1 cellular context compared by ENCODE assay signal in genomic region chr13:108915634-108916497, GRCh38.
TF ChIP-seq lines count a peak whose summit lies in the region.

No MANE protein-coding gene starts in this region.

TF ChIP-seq in H1, 55 proteins besides CTCF, POLR2A, EP300 and RAD21 (continued from another document):
- TF ChIP-seq, protein P1, sequence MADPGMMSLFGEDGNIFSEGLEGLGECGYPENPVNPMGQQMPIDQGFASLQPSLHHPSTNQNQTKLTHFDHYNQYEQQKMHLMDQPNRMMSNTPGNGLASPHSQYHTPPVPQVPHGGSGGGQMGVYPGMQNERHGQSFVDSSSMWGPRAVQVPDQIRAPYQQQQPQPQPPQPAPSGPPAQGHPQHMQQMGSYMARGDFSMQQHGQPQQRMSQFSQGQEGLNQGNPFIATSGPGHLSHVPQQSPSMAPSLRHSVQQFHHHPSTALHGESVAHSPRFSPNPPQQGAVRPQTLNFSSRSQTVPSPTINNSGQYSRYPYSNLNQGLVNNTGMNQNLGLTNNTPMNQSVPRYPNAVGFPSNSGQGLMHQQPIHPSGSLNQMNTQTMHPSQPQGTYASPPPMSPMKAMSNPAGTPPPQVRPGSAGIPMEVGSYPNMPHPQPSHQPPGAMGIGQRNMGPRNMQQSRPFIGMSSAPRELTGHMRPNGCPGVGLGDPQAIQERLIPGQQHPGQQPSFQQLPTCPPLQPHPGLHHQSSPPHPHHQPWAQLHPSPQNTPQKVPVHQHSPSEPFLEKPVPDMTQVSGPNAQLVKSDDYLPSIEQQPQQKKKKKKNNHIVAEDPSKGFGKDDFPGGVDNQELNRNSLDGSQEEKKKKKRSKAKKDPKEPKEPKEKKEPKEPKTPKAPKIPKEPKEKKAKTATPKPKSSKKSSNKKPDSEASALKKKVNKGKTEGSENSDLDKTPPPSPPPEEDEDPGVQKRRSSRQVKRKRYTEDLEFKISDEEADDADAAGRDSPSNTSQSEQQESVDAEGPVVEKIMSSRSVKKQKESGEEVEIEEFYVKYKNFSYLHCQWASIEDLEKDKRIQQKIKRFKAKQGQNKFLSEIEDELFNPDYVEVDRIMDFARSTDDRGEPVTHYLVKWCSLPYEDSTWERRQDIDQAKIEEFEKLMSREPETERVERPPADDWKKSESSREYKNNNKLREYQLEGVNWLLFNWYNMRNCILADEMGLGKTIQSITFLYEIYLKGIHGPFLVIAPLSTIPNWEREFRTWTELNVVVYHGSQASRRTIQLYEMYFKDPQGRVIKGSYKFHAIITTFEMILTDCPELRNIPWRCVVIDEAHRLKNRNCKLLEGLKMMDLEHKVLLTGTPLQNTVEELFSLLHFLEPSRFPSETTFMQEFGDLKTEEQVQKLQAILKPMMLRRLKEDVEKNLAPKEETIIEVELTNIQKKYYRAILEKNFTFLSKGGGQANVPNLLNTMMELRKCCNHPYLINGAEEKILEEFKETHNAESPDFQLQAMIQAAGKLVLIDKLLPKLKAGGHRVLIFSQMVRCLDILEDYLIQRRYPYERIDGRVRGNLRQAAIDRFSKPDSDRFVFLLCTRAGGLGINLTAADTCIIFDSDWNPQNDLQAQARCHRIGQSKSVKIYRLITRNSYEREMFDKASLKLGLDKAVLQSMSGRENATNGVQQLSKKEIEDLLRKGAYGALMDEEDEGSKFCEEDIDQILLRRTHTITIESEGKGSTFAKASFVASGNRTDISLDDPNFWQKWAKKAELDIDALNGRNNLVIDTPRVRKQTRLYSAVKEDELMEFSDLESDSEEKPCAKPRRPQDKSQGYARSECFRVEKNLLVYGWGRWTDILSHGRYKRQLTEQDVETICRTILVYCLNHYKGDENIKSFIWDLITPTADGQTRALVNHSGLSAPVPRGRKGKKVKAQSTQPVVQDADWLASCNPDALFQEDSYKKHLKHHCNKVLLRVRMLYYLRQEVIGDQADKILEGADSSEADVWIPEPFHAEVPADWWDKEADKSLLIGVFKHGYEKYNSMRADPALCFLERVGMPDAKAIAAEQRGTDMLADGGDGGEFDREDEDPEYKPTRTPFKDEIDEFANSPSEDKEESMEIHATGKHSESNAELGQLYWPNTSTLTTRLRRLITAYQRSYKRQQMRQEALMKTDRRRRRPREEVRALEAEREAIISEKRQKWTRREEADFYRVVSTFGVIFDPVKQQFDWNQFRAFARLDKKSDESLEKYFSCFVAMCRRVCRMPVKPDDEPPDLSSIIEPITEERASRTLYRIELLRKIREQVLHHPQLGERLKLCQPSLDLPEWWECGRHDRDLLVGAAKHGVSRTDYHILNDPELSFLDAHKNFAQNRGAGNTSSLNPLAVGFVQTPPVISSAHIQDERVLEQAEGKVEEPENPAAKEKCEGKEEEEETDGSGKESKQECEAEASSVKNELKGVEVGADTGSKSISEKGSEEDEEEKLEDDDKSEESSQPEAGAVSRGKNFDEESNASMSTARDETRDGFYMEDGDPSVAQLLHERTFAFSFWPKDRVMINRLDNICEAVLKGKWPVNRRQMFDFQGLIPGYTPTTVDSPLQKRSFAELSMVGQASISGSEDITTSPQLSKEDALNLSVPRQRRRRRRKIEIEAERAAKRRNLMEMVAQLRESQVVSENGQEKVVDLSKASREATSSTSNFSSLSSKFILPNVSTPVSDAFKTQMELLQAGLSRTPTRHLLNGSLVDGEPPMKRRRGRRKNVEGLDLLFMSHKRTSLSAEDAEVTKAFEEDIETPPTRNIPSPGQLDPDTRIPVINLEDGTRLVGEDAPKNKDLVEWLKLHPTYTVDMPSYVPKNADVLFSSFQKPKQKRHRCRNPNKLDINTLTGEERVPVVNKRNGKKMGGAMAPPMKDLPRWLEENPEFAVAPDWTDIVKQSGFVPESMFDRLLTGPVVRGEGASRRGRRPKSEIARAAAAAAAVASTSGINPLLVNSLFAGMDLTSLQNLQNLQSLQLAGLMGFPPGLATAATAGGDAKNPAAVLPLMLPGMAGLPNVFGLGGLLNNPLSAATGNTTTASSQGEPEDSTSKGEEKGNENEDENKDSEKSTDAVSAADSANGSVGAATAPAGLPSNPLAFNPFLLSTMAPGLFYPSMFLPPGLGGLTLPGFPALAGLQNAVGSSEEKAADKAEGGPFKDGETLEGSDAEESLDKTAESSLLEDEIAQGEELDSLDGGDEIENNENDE (IDR thresholded peaks at IDR 0.05; ENCODE audit: insufficient replicate concordance, low read length) = no peak
- TF ChIP-seq SP4 (IDR thresholded peaks at IDR 0.05; ENCODE audit: low read length) (no peak), CBX8 (IDR thresholded peaks at IDR 0.05; ENCODE audit: borderline replicate concordance, low read depth, low read length) (no peak), EGR1 (IDR thresholded peaks at IDR 0.05; ENCODE audit: borderline replicate concordance, low read depth, low read length) (no peak), RFX5 (IDR thresholded peaks at IDR 0.05; ENCODE audit: borderline replicate concordance, low read depth, low read length) (no peak), CREB1 (IDR thresholded peaks at IDR 0.05) (no peak), POLR2AphosphoS5 (IDR thresholded peaks at IDR 0.05; ENCODE audit: low read depth, low read length) (no peak), ATF2 (IDR thresholded peaks at IDR 0.05; ENCODE audit: low read length) (no peak), GABPA (IDR thresholded peaks at IDR 0.05; ENCODE audit: borderline replicate concordance, insufficient read depth, low read length) (no peak), TAF1 (IDR thresholded peaks at IDR 0.05; ENCODE audit: low read depth, low read length) (no peak), TAF7 (optimal IDR thresholded peaks at IDR 0.05; ENCODE audit: borderline replicate concordance, low read depth, low read length) (no peak), BACH1 (IDR thresholded peaks at IDR 0.05; ENCODE audit: low read length) (peak; percentile 90), ZNF274 (IDR thresholded peaks at IDR 0.05; ENCODE audit: borderline replicate concordance, extremely low read depth, low read length) (no peak), FOSL1 (IDR thresholded peaks at IDR 0.05; ENCODE audit: insufficient read depth, low read depth, low read length) (no peak), KDM1A (IDR thresholded peaks at IDR 0.05; ENCODE audit: borderline replicate concordance, low read length) (no peak), KDM5A (IDR thresholded peaks at IDR 0.05; ENCODE audit: low read length) (no peak), RXRA (IDR thresholded peaks at IDR 0.05; ENCODE audit: insufficient read depth, low read depth, low read length) (no peak), SP2 (IDR thresholded peaks at IDR 0.05; ENCODE audit: low read length) (no peak), JUND (IDR thresholded peaks at IDR 0.05; ENCODE audit: low read length) (peak; percentile 91), SIN3A (conservative IDR thresholded peaks at IDR 0.05 in 1 of 2, IDR thresholded peaks at IDR 0.05 in 1 of 2; ENCODE audit: low read depth in 1 of 2, low read length in 2 of 2) (no peak), CHD1 (IDR thresholded peaks at IDR 0.05; ENCODE audit: low read depth, low read length) (no peak)
